In the genomic region with DNA sequence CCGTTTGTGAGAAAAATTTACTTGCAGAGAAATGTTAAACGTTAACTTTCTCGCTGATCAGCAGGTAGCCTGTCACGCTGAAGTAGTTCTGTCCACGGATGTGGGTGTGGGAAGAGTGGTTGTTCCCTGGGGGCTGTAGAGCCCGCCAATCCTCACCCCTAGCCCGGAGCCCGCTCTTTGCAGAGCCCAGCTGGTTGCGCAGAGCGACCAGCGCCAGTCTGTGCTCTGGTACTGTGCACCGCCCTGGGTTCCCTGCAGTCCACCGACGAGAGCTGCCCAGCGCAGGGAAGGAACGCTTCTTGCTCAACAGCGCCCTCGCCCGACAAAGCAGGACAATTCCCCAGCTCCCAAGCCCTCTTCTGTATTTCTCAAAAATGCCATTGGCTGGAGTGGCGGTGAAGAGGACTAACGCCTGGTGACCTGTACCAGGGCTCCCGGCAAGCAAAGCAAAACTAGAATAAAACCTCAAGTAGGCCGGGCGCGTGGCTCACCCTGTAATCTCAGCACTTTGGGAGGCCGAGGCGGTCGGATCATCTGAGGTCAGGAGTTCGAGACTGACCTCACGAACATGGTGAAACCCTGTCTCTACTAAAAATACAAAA, we compare ENCODE assay signal across 1 cellular context.
TF ChIP-seq lines count a peak whose summit lies in the region.

No MANE protein-coding gene starts in this region.

TF ChIP-seq in HepG2, 621 proteins besides CTCF, POLR2A, EP300 and RAD21 (continues in another document):
- peak; percentile 59; the same call in 1 of the 2 replicates for TF ChIP-seq THAP11 (CRISPR knock-in tag; IDR thresholded peaks at IDR 0.05)
- TF ChIP-seq, protein P1, sequence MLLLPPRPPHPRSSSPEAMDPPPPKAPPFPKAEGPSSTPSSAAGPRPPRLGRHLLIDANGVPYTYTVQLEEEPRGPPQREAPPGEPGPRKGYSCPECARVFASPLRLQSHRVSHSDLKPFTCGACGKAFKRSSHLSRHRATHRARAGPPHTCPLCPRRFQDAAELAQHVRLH (CRISPR knock-in tag; IDR thresholded peaks at IDR 0.05; ENCODE audit: borderline replicate concordance, low read depth) = peak; percentile 77
- TF ChIP-seq, protein P2, sequence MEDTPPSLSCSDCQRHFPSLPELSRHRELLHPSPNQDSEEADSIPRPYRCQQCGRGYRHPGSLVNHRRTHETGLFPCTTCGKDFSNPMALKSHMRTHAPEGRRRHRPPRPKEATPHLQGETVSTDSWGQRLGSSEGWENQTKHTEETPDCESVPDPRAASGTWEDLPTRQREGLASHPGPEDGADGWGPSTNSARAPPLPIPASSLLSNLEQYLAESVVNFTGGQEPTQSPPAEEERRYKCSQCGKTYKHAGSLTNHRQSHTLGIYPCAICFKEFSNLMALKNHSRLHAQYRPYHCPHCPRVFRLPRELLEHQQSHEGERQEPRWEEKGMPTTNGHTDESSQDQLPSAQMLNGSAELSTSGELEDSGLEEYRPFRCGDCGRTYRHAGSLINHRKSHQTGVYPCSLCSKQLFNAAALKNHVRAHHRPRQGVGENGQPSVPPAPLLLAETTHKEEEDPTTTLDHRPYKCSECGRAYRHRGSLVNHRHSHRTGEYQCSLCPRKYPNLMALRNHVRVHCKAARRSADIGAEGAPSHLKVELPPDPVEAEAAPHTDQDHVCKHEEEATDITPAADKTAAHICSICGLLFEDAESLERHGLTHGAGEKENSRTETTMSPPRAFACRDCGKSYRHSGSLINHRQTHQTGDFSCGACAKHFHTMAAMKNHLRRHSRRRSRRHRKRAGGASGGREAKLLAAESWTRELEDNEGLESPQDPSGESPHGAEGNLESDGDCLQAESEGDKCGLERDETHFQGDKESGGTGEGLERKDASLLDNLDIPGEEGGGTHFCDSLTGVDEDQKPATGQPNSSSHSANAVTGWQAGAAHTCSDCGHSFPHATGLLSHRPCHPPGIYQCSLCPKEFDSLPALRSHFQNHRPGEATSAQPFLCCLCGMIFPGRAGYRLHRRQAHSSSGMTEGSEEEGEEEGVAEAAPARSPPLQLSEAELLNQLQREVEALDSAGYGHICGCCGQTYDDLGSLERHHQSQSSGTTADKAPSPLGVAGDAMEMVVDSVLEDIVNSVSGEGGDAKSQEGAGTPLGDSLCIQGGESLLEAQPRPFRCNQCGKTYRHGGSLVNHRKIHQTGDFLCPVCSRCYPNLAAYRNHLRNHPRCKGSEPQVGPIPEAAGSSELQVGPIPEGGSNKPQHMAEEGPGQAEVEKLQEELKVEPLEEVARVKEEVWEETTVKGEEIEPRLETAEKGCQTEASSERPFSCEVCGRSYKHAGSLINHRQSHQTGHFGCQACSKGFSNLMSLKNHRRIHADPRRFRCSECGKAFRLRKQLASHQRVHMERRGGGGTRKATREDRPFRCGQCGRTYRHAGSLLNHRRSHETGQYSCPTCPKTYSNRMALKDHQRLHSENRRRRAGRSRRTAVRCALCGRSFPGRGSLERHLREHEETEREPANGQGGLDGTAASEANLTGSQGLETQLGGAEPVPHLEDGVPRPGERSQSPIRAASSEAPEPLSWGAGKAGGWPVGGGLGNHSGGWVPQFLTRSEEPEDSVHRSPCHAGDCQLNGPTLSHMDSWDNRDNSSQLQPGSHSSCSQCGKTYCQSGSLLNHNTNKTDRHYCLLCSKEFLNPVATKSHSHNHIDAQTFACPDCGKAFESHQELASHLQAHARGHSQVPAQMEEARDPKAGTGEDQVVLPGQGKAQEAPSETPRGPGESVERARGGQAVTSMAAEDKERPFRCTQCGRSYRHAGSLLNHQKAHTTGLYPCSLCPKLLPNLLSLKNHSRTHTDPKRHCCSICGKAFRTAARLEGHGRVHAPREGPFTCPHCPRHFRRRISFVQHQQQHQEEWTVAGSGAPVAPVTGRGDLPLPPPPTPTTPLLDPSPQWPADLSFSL (CRISPR knock-in tag; IDR thresholded peaks at IDR 0.05) = no peak
- TF ChIP-seq SNRNP70 (IDR thresholded peaks at IDR 0.05; ENCODE audit: low read depth, low read length) = no peak
- peak; percentile 63; the same call in 1 of the 2 replicates for TF ChIP-seq HDAC2 (CRISPR knock-in tag; IDR thresholded peaks at IDR 0.05)
- peak; percentile 26; the same call in 1 of the 2 replicates for TF ChIP-seq CEBPG (CRISPR knock-in tag; IDR thresholded peaks at IDR 0.05)
- peak; percentile 85 for TF ChIP-seq HNRNPL (IDR thresholded peaks at IDR 0.05; ENCODE audit: low read depth, low read length)
- TF ChIP-seq KLF6 (CRISPR knock-in tag; IDR thresholded peaks at IDR 0.05) = peak; percentile 42; the same call in 1 of the 2 replicates
- peak; percentile 62 for TF ChIP-seq FOXO1 (CRISPR knock-in tag; IDR thresholded peaks at IDR 0.05)
- peak; percentile 78 for TF ChIP-seq ZSCAN21 (CRISPR knock-in tag; IDR thresholded peaks at IDR 0.05; ENCODE audit: borderline replicate concordance)
- no peak for TF ChIP-seq DMAP1 (CRISPR knock-in tag; IDR thresholded peaks at IDR 0.05)
- TF ChIP-seq ZNF362 (CRISPR knock-in tag; IDR thresholded peaks at IDR 0.05; ENCODE audit: borderline replicate concordance) = peak; percentile 33; the same call in 1 of the 2 replicates
- no peak for TF ChIP-seq ZNF446 (CRISPR knock-in tag; IDR thresholded peaks at IDR 0.05)
- peak; percentile 77 for TF ChIP-seq ZNF292 (CRISPR knock-in tag; IDR thresholded peaks at IDR 0.05; ENCODE audit: borderline replicate concordance, low read depth)
- TF ChIP-seq ERF (CRISPR knock-in tag; IDR thresholded peaks at IDR 0.05) = peak; percentile 81
- peak; percentile 79 for TF ChIP-seq ZMYM3 (CRISPR knock-in tag; IDR thresholded peaks at IDR 0.05)
- TF ChIP-seq MAX (IDR thresholded peaks at IDR 0.05) = peak; percentile 55; the same call in 1 of the 2 replicates
- TF ChIP-seq KLF11 (CRISPR knock-in tag; IDR thresholded peaks at IDR 0.05) = 0 out of 2 replicates have a peak, but pooled peaks have one; percentile 59
- 0 out of 2 replicates have a peak, but pooled peaks have one; percentile 48 for TF ChIP-seq ESRRA (CRISPR knock-in tag; IDR thresholded peaks at IDR 0.05; ENCODE audit: low read depth)
- TF ChIP-seq ZNF792 (CRISPR knock-in tag; IDR thresholded peaks at IDR 0.05) = 0 out of 2 replicates have a peak, but pooled peaks have one; percentile 36
- TF ChIP-seq MIXL1 (CRISPR knock-in tag; IDR thresholded peaks at IDR 0.05) = peak; percentile 55; the same call in 1 of the 2 replicates
- 0 out of 2 replicates have a peak, but pooled peaks have one; percentile 72 for TF ChIP-seq ZNF350 (CRISPR knock-in tag; IDR thresholded peaks at IDR 0.05; ENCODE audit: borderline replicate concordance, low read depth)
- peak; percentile 36; the same call in 1 of the 2 replicates for TF ChIP-seq YEATS4 (CRISPR knock-in tag; IDR thresholded peaks at IDR 0.05; ENCODE audit: borderline replicate concordance)
- no peak for TF ChIP-seq RBAK (CRISPR knock-in tag; IDR thresholded peaks at IDR 0.05)
- peak; percentile 42; the same call in 1 of the 2 replicates for TF ChIP-seq ZNF605 (CRISPR knock-in tag; IDR thresholded peaks at IDR 0.05)
- 0 out of 2 replicates have a peak, but pooled peaks have one; percentile 35 for TF ChIP-seq ARNT2 (CRISPR knock-in tag; IDR thresholded peaks at IDR 0.05; ENCODE audit: low read depth)
- no peak for TF ChIP-seq HMG20A (CRISPR knock-in tag; IDR thresholded peaks at IDR 0.05; ENCODE audit: borderline replicate concordance)
- TF ChIP-seq ZHX1 (CRISPR knock-in tag; IDR thresholded peaks at IDR 0.05; ENCODE audit: low read depth) = no peak
- peak; percentile 55; the same call in 1 of the 2 replicates for TF ChIP-seq FOSL2 (CRISPR knock-in tag; IDR thresholded peaks at IDR 0.05)
- peak; percentile 46; the same call in 1 of the 2 replicates for TF ChIP-seq ZNF556 (CRISPR knock-in tag; IDR thresholded peaks at IDR 0.05; ENCODE audit: borderline replicate concordance)
- TF ChIP-seq CEBPZ (IDR thresholded peaks at IDR 0.05; ENCODE audit: low read length) = no peak
- 0 out of 2 replicates have a peak, but pooled peaks have one; percentile 34 for TF ChIP-seq ZNF598 (CRISPR knock-in tag; IDR thresholded peaks at IDR 0.05; ENCODE audit: borderline replicate concordance)
- peak; percentile 49; the same call in 1 of the 2 replicates for TF ChIP-seq KAT8 (CRISPR knock-in tag; IDR thresholded peaks at IDR 0.05)
- no peak for TF ChIP-seq SOX13 (IDR thresholded peaks at IDR 0.05)
- TF ChIP-seq SOX13 (CRISPR knock-in tag; conservative IDR thresholded peaks at IDR 0.05 in 1 of 2, IDR thresholded peaks at IDR 0.05 in 1 of 2) = peak in 1 of 2 experiments; percentile 42; a peak in 2 of 4 replicates
- peak; percentile 75; the same call in 1 of the 2 replicates for TF ChIP-seq PHF21A (CRISPR knock-in tag; IDR thresholded peaks at IDR 0.05)
- TF ChIP-seq UBTF (CRISPR knock-in tag; IDR thresholded peaks at IDR 0.05) = peak; percentile 87
- TF ChIP-seq, protein P3, sequence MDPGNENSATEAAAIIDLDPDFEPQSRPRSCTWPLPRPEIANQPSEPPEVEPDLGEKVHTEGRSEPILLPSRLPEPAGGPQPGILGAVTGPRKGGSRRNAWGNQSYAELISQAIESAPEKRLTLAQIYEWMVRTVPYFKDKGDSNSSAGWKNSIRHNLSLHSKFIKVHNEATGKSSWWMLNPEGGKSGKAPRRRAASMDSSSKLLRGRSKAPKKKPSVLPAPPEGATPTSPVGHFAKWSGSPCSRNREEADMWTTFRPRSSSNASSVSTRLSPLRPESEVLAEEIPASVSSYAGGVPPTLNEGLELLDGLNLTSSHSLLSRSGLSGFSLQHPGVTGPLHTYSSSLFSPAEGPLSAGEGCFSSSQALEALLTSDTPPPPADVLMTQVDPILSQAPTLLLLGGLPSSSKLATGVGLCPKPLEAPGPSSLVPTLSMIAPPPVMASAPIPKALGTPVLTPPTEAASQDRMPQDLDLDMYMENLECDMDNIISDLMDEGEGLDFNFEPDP (CRISPR knock-in tag; conservative IDR thresholded peaks at IDR 0.05) = no peak
